In genomic region chrX:15797707-15798106, GRCh38 we compare ENCODE assay signal across 27 cellular contexts.
"Had no signal": no experiment of that assay in that cellular context is flagged by ENCODE, and none has a peak within 500 bp of the region (broad histone marks: within the 10 kb centered on the region; RNA-seq: fewer than 3 reads in every experiment).

No MANE protein-coding gene starts in this region.

- H3K27me3 ChIP-seq: cardiac muscle cell, heart left ventricle, suprapubic skin, tibial artery, upper lobe of right lung had no signal

- H3K4me3 ChIP-seq: cardiac muscle cell, coronary artery, heart left ventricle, psoas muscle, suprapubic skin, tibial artery, upper lobe of right lung had no signal

- H3K36me3 ChIP-seq: suprapubic skin had no signal

- H3K27ac ChIP-seq: cardiac muscle cell, coronary artery, heart left ventricle, parathyroid adenoma, psoas muscle, suprapubic skin, tibial artery, upper lobe of right lung, VCaP had no signal

- H3K9ac ChIP-seq: parathyroid adenoma had no signal

- ATAC-seq: activated naive CD8-positive, alpha-beta T cell treated with anti-CD3 and anti-CD28 coated beads, Interleukin-2, amount 50 U/mL, for 24 hours; activated T-helper 17 cell treated with anti-CD3 and anti-CD28 coated beads, Interleukin-2, amount 50 U/mL, for 72 hours; effector memory CD8-positive, alpha-beta T cell; heart left ventricle; naive thymus-derived CD8-positive, alpha-beta T cell; psoas muscle; upper lobe of right lung had no signal

- H3K9me3 ChIP-seq: heart left ventricle, psoas muscle, suprapubic skin, tibial artery, upper lobe of right lung had no signal

- H3K4me1 ChIP-seq: parathyroid adenoma, psoas muscle, suprapubic skin, tibial artery, upper lobe of right lung had no signal

- H3K79me2 ChIP-seq: parathyroid adenoma had no signal

- DNase-seq: activated CD4-positive, alpha-beta memory T cell treated with anti-CD3 and anti-CD28 coated beads for 36 hours; activated CD4-positive, alpha-beta T cell treated with anti-CD3 and anti-CD28 coated beads for 48 hours; activated CD8-positive, alpha-beta memory T cell treated with anti-CD3 and anti-CD28 coated beads, Interleukin-2, amount 50 U/mL, for 48 hours; activated naive CD8-positive, alpha-beta T cell treated with anti-CD3 and anti-CD28 coated beads, Interleukin-2, amount 50 U/mL, for 24 hours; activated T-cell treated with anti-CD3 and anti-CD28 coated beads, Interleukin-2, amount 50 U/mL, for 24 hours; cerebellar nuclear complex; effector memory CD8-positive, alpha-beta T cell; foreskin fibroblast; heart left ventricle; hypothalamus; immature natural killer cell; kidney; midbrain; naive thymus-derived CD8-positive, alpha-beta T cell; nucleus accumbens; psoas muscle; stimulated activated CD4-positive, alpha-beta T cell treated with anti-CD3 and anti-CD28 coated beads, Interleukin-15, amount 100 ng/mL, for 24 hours; stimulated activated CD4-positive, alpha-beta T cell treated with anti-CD3 and anti-CD28 coated beads, Interleukin-2, amount 100 ng/mL, for 24 hours; stimulated activated naive CD4-positive, alpha-beta T cell; tibial artery; upper lobe of right lung had no signal

- H2AFZ ChIP-seq: parathyroid adenoma had no signal
